In the genomic region with DNA sequence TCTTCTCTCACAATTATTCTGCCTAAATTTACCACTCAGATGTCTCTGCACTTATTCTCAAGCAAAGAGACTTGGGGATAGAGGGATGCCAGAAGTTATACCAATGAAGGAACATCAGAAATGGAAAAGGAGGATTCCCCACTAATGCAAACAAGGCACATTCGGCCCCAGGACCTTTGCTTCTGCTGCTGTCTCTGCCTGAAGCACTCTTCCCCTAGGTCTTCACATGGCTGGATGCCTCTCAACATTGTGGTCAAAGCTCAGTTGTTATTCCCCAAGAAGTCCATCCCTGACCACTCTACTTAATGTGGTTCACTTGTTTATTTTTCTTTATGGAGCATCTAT, we compare ENCODE assay signal across 23 cellular contexts.
DNase-seq lines count a peak whose midpoint lies in the region; ATAC-seq, FAIRE-seq and TF ChIP-seq lines count a peak whose summit lies in the region.
"Had no signal": no experiment of that assay in that cellular context is flagged by ENCODE, and none has a peak within 500 bp of the region (broad histone marks: within the 10 kb centered on the region; RNA-seq: fewer than 3 reads in every experiment).

No MANE protein-coding gene starts in this region.

- no peak for ATAC-seq in HG02981 (IDR thresholded peaks at IDR 0.05; ENCODE audit: unreplicated experiment)

- H3K4me2 ChIP-seq in hepatocyte = no peak overlapping the region
- H3K4me2 ChIP-seq: BLaER1, SK-N-SH had no signal

- no peaks in the 10 kb centered on the region for H4K20me1 ChIP-seq in hepatocyte (ENCODE audit: insufficient read depth, poor library complexity, severe bottlenecking)
- H4K20me1 ChIP-seq: BLaER1 had no signal

- no peaks in the 10 kb centered on the region for H3K79me2 ChIP-seq in hepatocyte

- H3K9me2 ChIP-seq in hepatocyte (replicated peaks; ENCODE audit: insufficient read depth) = no peaks in the 10 kb centered on the region
- H3K9me2 ChIP-seq: SK-N-SH had no signal

- no peak for FAIRE-seq in RCC 7860 (lab: Jason Lieb, UNC)
- FAIRE-seq: A204.1, D721Med, H54 had no signal

- no peaks in the 10 kb centered on the region for H3K9me3 ChIP-seq in hepatocyte (ENCODE audit: low read depth)
- H3K9me3 ChIP-seq: BLaER1, Peyer's patch had no signal

- H2AFZ ChIP-seq in hepatocyte = no peak overlapping the region

- no peak overlapping the region for H3K4me3 ChIP-seq in hepatocyte
- H3K4me3 ChIP-seq: BLaER1, Peyer's patch had no signal

- 95% methylated on average over 1 of the region's 1 CpG for WGBS in hepatocyte (ENCODE audit: low lambda C conversion rate, missing lambda C conversion rate)

- no peaks in the 10 kb centered on the region for H3K27me3 ChIP-seq in hepatocyte
- H3K27me3 ChIP-seq: BLaER1, Peyer's patch had no signal

- no peak for TF ChIP-seq CTCF in C4-2B (conservative IDR thresholded peaks at IDR 0.05)
- no peak for TF ChIP-seq CTCF in hepatocyte (IDR thresholded peaks at IDR 0.05; ENCODE audit: poor library complexity)

- H3K27ac ChIP-seq in C4-2B (peak overlapping the region; percentile 71), hepatocyte (peak overlapping the region; percentile 58)
- H3K27ac ChIP-seq: BLaER1, HL-60, Peyer's patch had no signal

- peaks cover 15% of the 10 kb centered on the region for H3K4me1 ChIP-seq in hepatocyte (ENCODE audit: insufficient read depth)
- H3K4me1 ChIP-seq: BLaER1, Peyer's patch had no signal

- H3K36me3 ChIP-seq in hepatocyte (replicated peaks; ENCODE audit: insufficient read depth, low read depth) = no peaks in the 10 kb centered on the region
- H3K36me3 ChIP-seq: BLaER1, Peyer's patch had no signal

- DNase-seq in RCC 7860 (ENCODE audit: low spot score) (peak; percentile 31), hepatocyte (ENCODE audit: low spot score) (no peak), renal cortical epithelial cell (ENCODE audit: low read depth) (peak; percentile 30), NOMO-1 treated with dmso at 0.1 percent for 144 hours (lab: John Stamatoyannopoulos, UW; ENCODE audit: unreplicated experiment) (no peak)
- no peak for DNase-seq in stimulated activated CD4-positive, alpha-beta T cell treated with anti-CD3 and anti-CD28 coated beads, Interleukin-2, amount 100 ng/mL, for 24 hours
- DNase-seq: CD4-positive, alpha-beta T cell; NCI-H1105 treated with DMSO at 0.1 percent for 48 hours; NCI-H146; NCI-H1930; NCI-H2107; NCI-H524; NCI-H748 treated with DMSO at 0.1 percent for 48 hours; NK-92 treated with Interleukin-12 subunit alpha and Interleukin-12 subunit beta, amount 100 ng/mL, for 24 hours; Peyer's patch; SK-N-SH; SW 1271 had no signal

Comparison
In these comparisons a context has a peak if more than half of its experiments do, and no peak if none do; other contexts are left out.
1. DNase-seq: peak in RCC 7860 (single experiment) and renal cortical epithelial cell (single experiment); none in hepatocyte (single experiment), stimulated activated CD4-positive, alpha-beta T cell treated with anti-CD3 and anti-CD28 coated beads, Interleukin-2, amount 100 ng/mL, for 24 hours (0 of 2) and NOMO-1 treated with dmso at 0.1 percent for 144 hours (single experiment).